ENCODE assay signal across 13 cellular contexts in genomic region chr21:43343992-43344886, GRCh38.
DNase-seq lines count a peak whose midpoint lies in the region; ATAC-seq and TF ChIP-seq lines count a peak whose summit lies in the region.
"Had no signal": no experiment of that assay in that cellular context is flagged by ENCODE, and none has a peak within 500 bp of the region (broad histone marks: within the 10 kb centered on the region; RNA-seq: fewer than 3 reads in every experiment).

No MANE protein-coding gene starts in this region.

- peak overlapping the region; percentile 45 for H3K4me2 ChIP-seq in hepatocyte

- WGBS in hepatocyte (ENCODE audit: low lambda C conversion rate, missing lambda C conversion rate): 51% methylated on average over 35 of the region's 37 CpGs
- 62% methylated on average over 18 of the region's 37 CpGs for WGBS in suprapubic skin

- H3K9ac ChIP-seq in NT2/D1 (ENCODE audit: insufficient read length, low read depth): peak overlapping the region; percentile 4

- TF ChIP-seq EP300 in suprapubic skin (IDR thresholded peaks at IDR 0.05): no peak

- H3K27me3 ChIP-seq in NT2/D1 (ENCODE audit: insufficient read depth, insufficient read length): no peaks in the 10 kb centered on the region
- H3K27me3 ChIP-seq in hepatocyte: no peaks in the 10 kb centered on the region
- H3K27me3 ChIP-seq in suprapubic skin: no peaks in the 10 kb centered on the region
- H3K27me3 ChIP-seq: right atrium auricular region, testis had no signal

- H3K4me1 ChIP-seq in NT2/D1 (ENCODE audit: insufficient read depth, insufficient read length) (peaks cover 59% of the 10 kb centered on the region), hepatocyte (ENCODE audit: insufficient read depth) (peaks cover 63% of the 10 kb centered on the region), suprapubic skin (peaks cover 50% of the 10 kb centered on the region)

- no peaks in the 10 kb centered on the region for H3K9me2 ChIP-seq in hepatocyte (replicated peaks; ENCODE audit: insufficient read depth)

- H3K36me3 ChIP-seq in NT2/D1 (ENCODE audit: insufficient read depth, insufficient read length, low read length) (no peaks in the 10 kb centered on the region), hepatocyte (replicated peaks; ENCODE audit: insufficient read depth, low read depth) (no peaks in the 10 kb centered on the region), suprapubic skin (no peaks in the 10 kb centered on the region)
- H3K36me3 ChIP-seq: esophagus muscularis mucosa, right atrium auricular region had no signal

- no peak for TF ChIP-seq CTCF in hepatocyte (IDR thresholded peaks at IDR 0.05; ENCODE audit: poor library complexity)
- no peak for TF ChIP-seq CTCF in suprapubic skin (IDR thresholded peaks at IDR 0.05)
- no peak for TF ChIP-seq CTCF in GM10266 (IDR thresholded peaks at IDR 0.05; ENCODE audit: control insufficient read depth, insufficient read depth, low read depth, missing control alignments)

- H3K9me3 ChIP-seq in NT2/D1 (ENCODE audit: insufficient read depth, low read length) (no peaks in the 10 kb centered on the region), hepatocyte (ENCODE audit: low read depth) (no peaks in the 10 kb centered on the region), suprapubic skin (no peaks in the 10 kb centered on the region)
- H3K9me3 ChIP-seq: esophagus muscularis mucosa, right atrium auricular region, testis had no signal

- H3K79me2 ChIP-seq in hepatocyte: no peaks in the 10 kb centered on the region

- no peak overlapping the region for H3K4me3 ChIP-seq in NT2/D1 (ENCODE audit: insufficient read length, low read depth)
- no peak overlapping the region for H3K4me3 ChIP-seq in hepatocyte
- no peak overlapping the region for H3K4me3 ChIP-seq in suprapubic skin
- H3K4me3 ChIP-seq: right atrium auricular region, SK-N-MC, testis had no signal

- no peak for ATAC-seq in esophagus mucosa
- ATAC-seq in GM18868 (IDR thresholded peaks at IDR 0.05; ENCODE audit: unreplicated experiment): no peak

- no peak for TF ChIP-seq POLR2A in suprapubic skin (IDR thresholded peaks at IDR 0.05)

- DNase-seq in NCI-H1417 (lab: John Stamatoyannopoulos, UW): peak in 2 of 3 experiments; percentile 86 to 92
- DNase-seq in NCI-H1417 treated with DMSO at 0.1 percent for 48 hours (lab: John Stamatoyannopoulos, UW): no peak
- no peak for DNase-seq in NT2/D1 (ENCODE audit: low read depth, low spot score)
- peak; percentile 70 for DNase-seq in hepatocyte (ENCODE audit: low spot score)
- no peak for DNase-seq in suprapubic skin (ENCODE audit: low spot score in 2 of 2)
- DNase-seq in GM10266 (ENCODE audit: extremely low spot score): no peak
- DNase-seq: activated CD4-positive, CD25-positive, alpha-beta regulatory T cell; testis had no signal

- H4K20me1 ChIP-seq in hepatocyte (ENCODE audit: insufficient read depth, poor library complexity, severe bottlenecking): no peaks in the 10 kb centered on the region

- peak overlapping the region; percentile 4 for H2AFZ ChIP-seq in hepatocyte

- peak overlapping the region; percentile 93 for H3K27ac ChIP-seq in hepatocyte
- H3K27ac ChIP-seq in suprapubic skin: peak overlapping the region; percentile 67
- H3K27ac ChIP-seq: esophagus muscularis mucosa, right atrium auricular region, SK-N-MC, testis had no signal

Comparison
In these comparisons a context has a peak if more than half of its experiments do, and no peak if none do; other contexts are left out.
1. DNase-seq: peak in NCI-H1417 (2 of 3) and hepatocyte (single experiment); none in NCI-H1417 treated with DMSO at 0.1 percent for 48 hours (single experiment), NT2/D1 (single experiment), suprapubic skin (0 of 2) and GM10266 (single experiment).